21 cellular contexts compared by ENCODE assay signal in genomic region chr12:65908147-65908546, GRCh38.
DNase-seq lines count a peak whose midpoint lies in the region; ATAC-seq and TF ChIP-seq lines count a peak whose summit lies in the region.
"Had no signal": no experiment of that assay in that cellular context is flagged by ENCODE, and none has a peak within 500 bp of the region (broad histone marks: within the 10 kb centered on the region; RNA-seq: fewer than 3 reads in every experiment).

No MANE protein-coding gene starts in this region.

- peak overlapping the region; percentile 49 for H3K4me2 ChIP-seq in SK-N-SH
- H3K4me2 ChIP-seq: GM23338 had no signal

- H3K79me2 ChIP-seq in SK-N-SH (ENCODE audit: insufficient read depth) = peaks cover 100% of the 10 kb centered on the region

- H3K4me1 Mint-ChIP-seq in HFFc6 (ENCODE audit: low read depth) = peaks cover 86% of the 10 kb centered on the region
- H3K4me1 Mint-ChIP-seq in endothelial cell (ENCODE audit: unreplicated experiment) = peaks cover 16% of the 10 kb centered on the region
- H3K4me1 Mint-ChIP-seq in osteocyte (ENCODE audit: unreplicated experiment) = peaks cover 42% of the 10 kb centered on the region
- peaks cover 0 to 1% (median 0%) of the 10 kb centered on the region in 7 donors for H3K4me1 Mint-ChIP-seq in naive thymus-derived CD4-positive, alpha-beta T cell
- no peaks in the 10 kb centered on the region for H3K4me1 Mint-ChIP-seq in activated T-cell treated with anti-CD3 and anti-CD28 coated beads, Interleukin-2, amount 50 U/mL, for 24 hours (ENCODE audit: low read depth)

- peaks cover 51% of the 10 kb centered on the region for H3K36me3 Mint-ChIP-seq in HFFc6 (ENCODE audit: low read depth)
- H3K36me3 Mint-ChIP-seq in endothelial cell (ENCODE audit: low read depth, unreplicated experiment) = peaks cover under 1% of the 10 kb centered on the region
- H3K36me3 Mint-ChIP-seq in osteocyte (ENCODE audit: unreplicated experiment) = peaks cover 6% of the 10 kb centered on the region
- no peaks in the 10 kb centered on the region for H3K36me3 Mint-ChIP-seq in naive thymus-derived CD4-positive, alpha-beta T cell
- H3K36me3 Mint-ChIP-seq in activated T-cell treated with anti-CD3 and anti-CD28 coated beads, Interleukin-2, amount 50 U/mL, for 24 hours (ENCODE audit: low read depth) = no peaks in the 10 kb centered on the region
- H3K36me3 Mint-ChIP-seq: CD14-positive monocyte, IgD-negative memory B cell had no signal

- H3F3A ChIP-seq in SK-N-SH (replicated peaks; ENCODE audit: insufficient read depth) = peaks cover 80% of the 10 kb centered on the region

- no peaks in the 10 kb centered on the region for H3K9me3 Mint-ChIP-seq in HFFc6
- no peaks in the 10 kb centered on the region for H3K9me3 Mint-ChIP-seq in endothelial cell (ENCODE audit: unreplicated experiment)
- H3K9me3 Mint-ChIP-seq in osteocyte (ENCODE audit: unreplicated experiment) = peaks cover 2% of the 10 kb centered on the region
- peaks cover 0 to 2% (median 0%) of the 10 kb centered on the region in 11 donors for H3K9me3 Mint-ChIP-seq in naive thymus-derived CD4-positive, alpha-beta T cell
- H3K9me3 Mint-ChIP-seq in activated T-cell treated with anti-CD3 and anti-CD28 coated beads, Interleukin-2, amount 50 U/mL, for 24 hours = no peaks in the 10 kb centered on the region
- H3K9me3 Mint-ChIP-seq: GM23338, IgD-negative memory B cell had no signal

- 33% methylated on average over 3 of the region's 3 CpGs for WGBS in SK-N-SH (ENCODE audit: low lambda C conversion rate)

- H3K9me2 ChIP-seq in SK-N-SH = no peaks in the 10 kb centered on the region

- peaks cover 7 to 55% of the 10 kb centered on the region in 2 experiments for H3K36me3 ChIP-seq in SK-N-SH (replicated peaks in 1 of 2; ENCODE audit: control insufficient read depth in 1 of 2, insufficient read depth in 2 of 2, low read length in 1 of 2)
- H3K36me3 ChIP-seq in naive thymus-derived CD4-positive, alpha-beta T cell (ENCODE audit: control insufficient read depth in 2 of 3, insufficient read depth in 3 of 3, low read length in 3 of 3) = no peaks in the 10 kb centered on the region

- CTCF ChIA-PET in SK-N-SH (lab: Yijun Ruan, JAX) = no interaction called here
- CTCF ChIA-PET in naive thymus-derived CD4-positive, alpha-beta T cell (lab: Charles Lee) = no interaction called here

- H3K27me3 Mint-ChIP-seq in HFFc6 (ENCODE audit: insufficient read depth) = peaks cover 3% of the 10 kb centered on the region; the same call in 1 of the 2 replicates
- peaks cover 1% of the 10 kb centered on the region for H3K27me3 Mint-ChIP-seq in endothelial cell (ENCODE audit: unreplicated experiment)
- H3K27me3 Mint-ChIP-seq in osteocyte (ENCODE audit: unreplicated experiment) = no peaks in the 10 kb centered on the region
- H3K27me3 Mint-ChIP-seq in naive thymus-derived CD4-positive, alpha-beta T cell = peaks cover 4 to 31% (median 18%) of the 10 kb centered on the region in 5 donors
- H3K27me3 Mint-ChIP-seq in activated T-cell treated with anti-CD3 and anti-CD28 coated beads, Interleukin-2, amount 50 U/mL, for 24 hours = peaks cover 23% of the 10 kb centered on the region
- H3K27me3 Mint-ChIP-seq: IgD-negative memory B cell had no signal

- no peak for TF ChIP-seq CTCF in HFFc6 (IDR thresholded peaks at IDR 0.05)
- TF ChIP-seq CTCF in SK-N-SH (IDR thresholded peaks at IDR 0.05) = no peak
- no peak for TF ChIP-seq CTCF in endothelial cell (IDR thresholded peaks at IDR 0.05; ENCODE audit: unreplicated experiment)
- TF ChIP-seq CTCF in osteocyte (IDR thresholded peaks at IDR 0.05) = no peak

- peak overlapping the region in 1 of 2 experiments; percentile 8; a peak in 1 of 4 replicates for H3K4me3 ChIP-seq in SK-N-SH (ENCODE audit: low read depth in 2 of 2, low read length in 1 of 2)
- no peak overlapping the region for H3K4me3 ChIP-seq in naive thymus-derived CD4-positive, alpha-beta T cell (ENCODE audit: low read length)
- H3K4me3 ChIP-seq: GM23338 had no signal

- H3K27ac Mint-ChIP-seq in HFFc6 = peak overlapping the region; percentile 61
- H3K27ac Mint-ChIP-seq in endothelial cell (ENCODE audit: unreplicated experiment) = peak overlapping the region; percentile 8
- H3K27ac Mint-ChIP-seq in osteocyte (ENCODE audit: unreplicated experiment) = peak overlapping the region; percentile 43
- no peak overlapping the region for H3K27ac Mint-ChIP-seq in naive thymus-derived CD4-positive, alpha-beta T cell
- no peak overlapping the region for H3K27ac Mint-ChIP-seq in activated T-cell treated with anti-CD3 and anti-CD28 coated beads, Interleukin-2, amount 50 U/mL, for 24 hours
- H3K27ac Mint-ChIP-seq: GM23338 had no signal

- peaks cover 93% of the 10 kb centered on the region for H4K20me1 ChIP-seq in SK-N-SH (ENCODE audit: insufficient read depth)

- no peak overlapping the region for H2AFZ ChIP-seq in SK-N-SH (ENCODE audit: low read depth)
- H2AFZ ChIP-seq: GM23338 had no signal

- DNase-seq in HFFc6 (no peak), SK-N-SH (no peak), endothelial cell (ENCODE audit: low spot score) (no peak), osteocyte (ENCODE audit: extremely low spot score, unreplicated experiment) (no peak)
- no peak for DNase-seq in naive thymus-derived CD4-positive, alpha-beta T cell
- DNase-seq in activated T-cell treated with anti-CD3 and anti-CD28 coated beads, Interleukin-2, amount 50 U/mL, for 24 hours = no peak
- DNase-seq: DMS79 treated with DMSO at 0.1 percent for 48 hours, Kasumi-1, MM.1S, NCI-H1092, NCI-H1436 treated with DMSO at 0.1 percent for 48 hours, NCI-H2081 treated with DMSO at 0.1 percent for 48 hours, NCI-H446 treated with DMSO at 0.1 percent for 48 hours, NCI-H69, SHP77 treated with DMSO at 0.1 percent for 48 hours had no signal

- no peak for TF ChIP-seq RAD21 in SK-N-SH (IDR thresholded peaks at IDR 0.05; ENCODE audit: low read length)

- POLR2A ChIA-PET in SK-N-SH (lab: Yijun Ruan, JAX) = no interaction called here
- POLR2A ChIA-PET in naive thymus-derived CD4-positive, alpha-beta T cell (lab: Charles Lee) = no interaction called here

- ATAC-seq in naive thymus-derived CD4-positive, alpha-beta T cell = no peak
- no peak for ATAC-seq in HG02870 (IDR thresholded peaks at IDR 0.05; ENCODE audit: unreplicated experiment)
- no peak for ATAC-seq in HG02884 (IDR thresholded peaks at IDR 0.05; ENCODE audit: unreplicated experiment)
- ATAC-seq: GM23338 had no signal

- peak overlapping the region; percentile 75 to 100 for H3K27ac ChIP-seq in SK-N-SH (ENCODE audit: low read depth in 2 of 2, low read length in 1 of 2)
- H3K27ac ChIP-seq in naive thymus-derived CD4-positive, alpha-beta T cell (ENCODE audit: low read depth, low read length) = no peak overlapping the region
- H3K27ac ChIP-seq: HL-60 had no signal

- H3K27me3 ChIP-seq in SK-N-SH (ENCODE audit: insufficient read depth) = no peaks in the 10 kb centered on the region
- H3K27me3 ChIP-seq in naive thymus-derived CD4-positive, alpha-beta T cell (ENCODE audit: control insufficient read depth in 2 of 2, insufficient read depth in 2 of 2, low read length in 2 of 2) = no peaks in the 10 kb centered on the region

- TF ChIP-seq EP300 in SK-N-SH (IDR thresholded peaks at IDR 0.05; ENCODE audit: borderline replicate concordance in 1 of 2, low read depth in 1 of 2, low read length in 1 of 2) = peak in 1 of 2 experiments; percentile 55; a peak in 1 of 4 replicates

- intact Hi-C loops in naive thymus-derived CD4-positive, alpha-beta T cell (cut with micrococcal nuclease) = no loop called here

- peak overlapping the region; percentile 28; the same call in 1 of the 2 replicates for H3K9ac ChIP-seq in SK-N-SH

- peaks cover 2 to 59% of the 10 kb centered on the region in 2 experiments; a peak in 3 of 4 replicates for H3K4me1 ChIP-seq in SK-N-SH (ENCODE audit: control insufficient read depth in 1 of 2, insufficient read depth in 2 of 2, low read depth in 1 of 2, low read length in 1 of 2)
- H3K4me1 ChIP-seq in naive thymus-derived CD4-positive, alpha-beta T cell (ENCODE audit: control insufficient read depth in 2 of 2, insufficient read depth in 2 of 2, low read length in 2 of 2) = no peaks in the 10 kb centered on the region

- no peaks in the 10 kb centered on the region for H3K9me3 ChIP-seq in SK-N-SH
- H3K9me3 ChIP-seq in naive thymus-derived CD4-positive, alpha-beta T cell (ENCODE audit: control insufficient read depth in 2 of 3, low read length in 3 of 3) = no peaks in the 10 kb centered on the region

- peak overlapping the region; percentile 18 for H3K4me3 Mint-ChIP-seq in HFFc6
- H3K4me3 Mint-ChIP-seq in endothelial cell (ENCODE audit: unreplicated experiment) = no peak overlapping the region
- H3K4me3 Mint-ChIP-seq in osteocyte (ENCODE audit: unreplicated experiment) = no peak overlapping the region
- H3K4me3 Mint-ChIP-seq in naive thymus-derived CD4-positive, alpha-beta T cell = no peak overlapping the region
- H3K4me3 Mint-ChIP-seq in activated T-cell treated with anti-CD3 and anti-CD28 coated beads, Interleukin-2, amount 50 U/mL, for 24 hours = no peak overlapping the region
- H3K4me3 Mint-ChIP-seq: CD14-positive monocyte, GM23338, IgD-negative memory B cell had no signal

TF ChIP-seq in SK-N-SH, 30 proteins besides CTCF, POLR2A, EP300 and RAD21 (continues in another document):
- peak; percentile 22; the same call in 1 of the 2 replicates for TF ChIP-seq NFIC (IDR thresholded peaks at IDR 0.05; ENCODE audit: borderline replicate concordance)
- no peak for TF ChIP-seq SIN3A (IDR thresholded peaks at IDR 0.05; ENCODE audit: borderline replicate concordance, low read depth, low read length)
- TF ChIP-seq REST (IDR thresholded peaks at IDR 0.05; ENCODE audit: low read depth, low read length) = no peak

Comparison
In these comparisons a context has a peak if more than half of its experiments do, and no peak if none do; other contexts are left out.
1. H3K27ac Mint-ChIP-seq: peak in HFFc6 (single experiment), endothelial cell (single experiment) and osteocyte (single experiment); none in naive thymus-derived CD4-positive, alpha-beta T cell (0 of 9) and activated T-cell treated with anti-CD3 and anti-CD28 coated beads, Interleukin-2, amount 50 U/mL, for 24 hours (single experiment).